16 cellular contexts compared by ENCODE assay signal in genomic region chr17:1996243-1997145, GRCh38. TPM values are rescaled to one million over a fixed set of nuclear protein-coding genes. Genes with fewer than 3 reads are reported as not detected.
DNase-seq lines count a peak whose midpoint lies in the region; ATAC-seq, FAIRE-seq and TF ChIP-seq lines count a peak whose summit lies in the region.
"Had no signal": no experiment of that assay in that cellular context is flagged by ENCODE, and none has a peak within 500 bp of the region (broad histone marks: within the 10 kb centered on the region; RNA-seq: fewer than 3 reads in every experiment).

No MANE protein-coding gene starts in this region.

- no peaks in the 10 kb centered on the region for H4K20me1 ChIP-seq in H9 (ENCODE audit: control insufficient read depth, insufficient read depth, insufficient read length)

- H3K9me3 ChIP-seq in pancreas (no peaks in the 10 kb centered on the region), H9 (ENCODE audit: control insufficient read depth, low read depth, low read length) (no peaks in the 10 kb centered on the region)
- H3K9me3 ChIP-seq: gastroesophageal sphincter, stomach had no signal

- H3K79me1 ChIP-seq in H9 (ENCODE audit: insufficient read depth, low read depth, low read length, poor library complexity, severe bottlenecking), result no peaks in the 10 kb centered on the region

- no peak overlapping the region for H3K14ac ChIP-seq in H9 (ENCODE audit: insufficient read depth, low read length)

- H4K5ac ChIP-seq in H9 (ENCODE audit: insufficient read length, low read depth, low read length), result no peak overlapping the region

- H4K91ac ChIP-seq in H9 (ENCODE audit: insufficient read length, low read depth, low read length), result no peak overlapping the region

- no peak overlapping the region for H2AFZ ChIP-seq in H9 (ENCODE audit: low read length)

- H2BK120ac ChIP-seq in H9 (ENCODE audit: low read depth, low read length, poor library complexity, severe bottlenecking), result no peak overlapping the region

- H3K4me1 Mint-ChIP-seq in endothelial cell (ENCODE audit: unreplicated experiment) (peaks cover 13% of the 10 kb centered on the region), H9 (peaks cover 25 to 40% of the 10 kb centered on the region in 2 experiments)
- H3K4me1 Mint-ChIP-seq in activated naive CD8-positive, alpha-beta T cell treated with anti-CD3 and anti-CD28 coated beads for 36 hours, result no peaks in the 10 kb centered on the region
- no peaks in the 10 kb centered on the region for H3K4me1 Mint-ChIP-seq in activated T-helper 2 cell treated with anti-CD3 and anti-CD28 coated beads, Interferon-gamma antibody, Interleukin-2, Interleukin-4, amounts not matched to agents 10 μg/mL and 5 μg/mL and 100 μg/mL, durations not matched to agents 14 hours and 24 hours and 36 hours (ENCODE audit: low read depth)
- H3K4me1 Mint-ChIP-seq: activated naive CD8-positive, alpha-beta T cell treated with anti-CD3 and anti-CD28 coated beads, Interleukin-2, amount 50 U/mL, for 24 hours had no signal

- ATAC-seq in pancreas, result no peak
- ATAC-seq: activated naive CD8-positive, alpha-beta T cell treated with anti-CD3 and anti-CD28 coated beads, Interleukin-2, amount 50 U/mL, for 24 hours; activated T-cell treated with anti-CD3 and anti-CD28 coated beads, Interleukin-2, amount 50 U/mL, for 4 hours; gastroesophageal sphincter had no signal

- no peak overlapping the region for H3K4ac ChIP-seq in H9 (ENCODE audit: low read depth, low read length)

- no peak for FAIRE-seq in pancreas (lab: Jason Lieb, UNC)
- FAIRE-seq in GM12892 (lab: Jason Lieb, UNC), result no peak
- FAIRE-seq: GM18507 had no signal

- H3K23me2 ChIP-seq in H9 (ENCODE audit: insufficient read length, low read depth, low read length, poor library complexity, severe bottlenecking), result no peaks in the 10 kb centered on the region

- peak overlapping the region in 3 of 4 donors; percentile 89 to 95 (median 89) for H3K27ac ChIP-seq in pancreas
- H3K27ac ChIP-seq in H9 (ENCODE audit: insufficient read length, low read depth, low read length), result no peak overlapping the region

- peaks cover 31 to 41% (median 32%) of the 10 kb centered on the region in 3 donors for H3K4me1 ChIP-seq in pancreas
- no peaks in the 10 kb centered on the region; the same call in 1 of the 2 replicates for H3K4me1 ChIP-seq in H9 (ENCODE audit: insufficient read depth, low read length)

- peak overlapping the region; percentile 40 for H3K27ac Mint-ChIP-seq in endothelial cell (ENCODE audit: unreplicated experiment)
- peak overlapping the region in 1 of 3 experiments; percentile 12; a peak in 2 of 7 replicates for H3K27ac Mint-ChIP-seq in H9
- H3K27ac Mint-ChIP-seq in activated naive CD8-positive, alpha-beta T cell treated with anti-CD3 and anti-CD28 coated beads for 36 hours, result no peak overlapping the region
- no peak overlapping the region for H3K27ac Mint-ChIP-seq in activated T-helper 2 cell treated with anti-CD3 and anti-CD28 coated beads, Interferon-gamma antibody, Interleukin-2, Interleukin-4, amounts not matched to agents 10 μg/mL and 5 μg/mL and 100 μg/mL, durations not matched to agents 14 hours and 24 hours and 36 hours
- H3K27ac Mint-ChIP-seq: activated naive CD8-positive, alpha-beta T cell treated with anti-CD3 and anti-CD28 coated beads, Interleukin-2, amount 50 U/mL, for 24 hours had no signal

- no peak overlapping the region for H3K23ac ChIP-seq in H9 (ENCODE audit: insufficient read length, low read depth, low read length)

- no peak overlapping the region for H2BK12ac ChIP-seq in H9 (ENCODE audit: insufficient read length, low read depth, low read length)

- H3K27me3 Mint-ChIP-seq in endothelial cell (ENCODE audit: unreplicated experiment) (peaks cover 21% of the 10 kb centered on the region), H9 (ENCODE audit: low read depth) (peaks cover 73% of the 10 kb centered on the region)
- H3K27me3 Mint-ChIP-seq in activated naive CD8-positive, alpha-beta T cell treated with anti-CD3 and anti-CD28 coated beads for 36 hours, result peaks cover 28% of the 10 kb centered on the region
- peaks cover 37% of the 10 kb centered on the region for H3K27me3 Mint-ChIP-seq in activated T-helper 2 cell treated with anti-CD3 and anti-CD28 coated beads, Interferon-gamma antibody, Interleukin-2, Interleukin-4, amounts not matched to agents 10 μg/mL and 5 μg/mL and 100 μg/mL, durations not matched to agents 14 hours and 24 hours and 36 hours (ENCODE audit: low read depth)

- H3K9ac ChIP-seq in H9 (ENCODE audit: extremely low read depth, insufficient read length, low read length), result no peak overlapping the region

- H2BK20ac ChIP-seq in H9 (ENCODE audit: low read depth, low read length, poor library complexity, severe bottlenecking), result no peak overlapping the region

- no peak overlapping the region for H2AK5ac ChIP-seq in H9 (ENCODE audit: insufficient read length, low read length)

- H3K36me3 ChIP-seq in pancreas, result no peaks in the 10 kb centered on the region
- H3K36me3 ChIP-seq: gastroesophageal sphincter, stomach had no signal

- no peak overlapping the region for H3K4me2 ChIP-seq in H9 (ENCODE audit: insufficient read depth, insufficient read length, low read length)

- H3K36me3 Mint-ChIP-seq in endothelial cell (ENCODE audit: low read depth, unreplicated experiment) (peaks cover 6% of the 10 kb centered on the region), H9 (ENCODE audit: insufficient read depth in 1 of 3, low read depth in 3 of 3) (no peaks in the 10 kb centered on the region)
- H3K36me3 Mint-ChIP-seq in activated naive CD8-positive, alpha-beta T cell treated with anti-CD3 and anti-CD28 coated beads for 36 hours, result no peaks in the 10 kb centered on the region
- no peaks in the 10 kb centered on the region for H3K36me3 Mint-ChIP-seq in activated T-helper 2 cell treated with anti-CD3 and anti-CD28 coated beads, Interferon-gamma antibody, Interleukin-2, Interleukin-4, amounts not matched to agents 10 μg/mL and 5 μg/mL and 100 μg/mL, durations not matched to agents 14 hours and 24 hours and 36 hours (ENCODE audit: low read depth)

- H3K4me3 Mint-ChIP-seq in endothelial cell (ENCODE audit: unreplicated experiment), result no peak overlapping the region
- peak overlapping the region in 1 of 2 experiments; percentile 65; a peak in 1 of 5 replicates for H3K4me3 Mint-ChIP-seq in H9
- H3K4me3 Mint-ChIP-seq in activated naive CD8-positive, alpha-beta T cell treated with anti-CD3 and anti-CD28 coated beads for 36 hours, result no peak overlapping the region
- no peak overlapping the region for H3K4me3 Mint-ChIP-seq in activated T-helper 2 cell treated with anti-CD3 and anti-CD28 coated beads, Interferon-gamma antibody, Interleukin-2, Interleukin-4, amounts not matched to agents 10 μg/mL and 5 μg/mL and 100 μg/mL, durations not matched to agents 14 hours and 24 hours and 36 hours (ENCODE audit: low read depth)
- H3K4me3 Mint-ChIP-seq: activated naive CD8-positive, alpha-beta T cell treated with anti-CD3 and anti-CD28 coated beads, Interleukin-2, amount 50 U/mL, for 24 hours; activated T-cell treated with anti-CD3 and anti-CD28 coated beads, Interleukin-2, amount 50 U/mL, for 4 hours had no signal

- H4K8ac ChIP-seq in H9 (replicated peaks; ENCODE audit: insufficient read length, low read depth, low read length), result no peak overlapping the region

- H3K9me3 Mint-ChIP-seq in endothelial cell (ENCODE audit: unreplicated experiment) (no peaks in the 10 kb centered on the region), H9 (no peaks in the 10 kb centered on the region; a peak in 1 of 5 replicates)
- no peaks in the 10 kb centered on the region for H3K9me3 Mint-ChIP-seq in activated naive CD8-positive, alpha-beta T cell treated with anti-CD3 and anti-CD28 coated beads for 36 hours
- no peaks in the 10 kb centered on the region for H3K9me3 Mint-ChIP-seq in activated T-helper 2 cell treated with anti-CD3 and anti-CD28 coated beads, Interferon-gamma antibody, Interleukin-2, Interleukin-4, amounts not matched to agents 10 μg/mL and 5 μg/mL and 100 μg/mL, durations not matched to agents 14 hours and 24 hours and 36 hours
- H3K9me3 Mint-ChIP-seq: activated naive CD8-positive, alpha-beta T cell treated with anti-CD3 and anti-CD28 coated beads, Interleukin-2, amount 50 U/mL, for 24 hours; activated T-cell treated with anti-CD3 and anti-CD28 coated beads, Interleukin-2, amount 50 U/mL, for 4 hours had no signal

- H2BK5ac ChIP-seq in H9 (ENCODE audit: insufficient read length, low read length), result no peak overlapping the region

- H3K18ac ChIP-seq in H9 (ENCODE audit: insufficient read length, low read depth, low read length), result no peak overlapping the region

- no peak for TF ChIP-seq POLR2A in GM12892 (IDR thresholded peaks at IDR 0.05; ENCODE audit: low read depth, low read length)

- WGBS in pancreas, 2 donors, result 69 to 70% methylated on average over 11 of the region's 11 CpGs
- WGBS in H9 (ENCODE audit: extremely low coverage, insufficient read length, low lambda C conversion rate), result no CpG with 5 or more reads among the region's 11 CpGs

- peak; percentile 27 for DNase-seq in COLO668 (lab: John Stamatoyannopoulos, UW; ENCODE audit: unreplicated experiment)
- DNase-seq in SHP77 treated with DMSO at 0.1 percent for 48 hours (lab: John Stamatoyannopoulos, UW), result peak; percentile 34
- no peak for DNase-seq in endothelial cell (ENCODE audit: low spot score)
- DNase-seq in pancreas, result no peak
- DNase-seq in H9, result no peak
- no peak for DNase-seq in activated naive CD8-positive, alpha-beta T cell treated with anti-CD3 and anti-CD28 coated beads for 36 hours
- no peak for DNase-seq in activated T-helper 2 cell treated with anti-CD3 and anti-CD28 coated beads, Interferon-gamma antibody, Interleukin-2, Interleukin-4, amounts not matched to agents 10 μg/mL and 5 μg/mL and 100 μg/mL, durations not matched to agents 14 hours and 24 hours and 36 hours (ENCODE audit: low spot score)
- DNase-seq in GM12892 (ENCODE audit: insufficient read length), result no peak
- DNase-seq: activated CD4-positive, alpha-beta T cell treated with anti-CD3 and anti-CD28 coated beads, Interleukin-2, amount 50 U/mL, for 4 hours; activated naive CD8-positive, alpha-beta T cell treated with anti-CD3 and anti-CD28 coated beads, Interleukin-2, amount 50 U/mL, for 24 hours; activated T-cell treated with anti-CD3 and anti-CD28 coated beads, Interleukin-2, amount 50 U/mL, for 4 hours; midbrain; SIG-M5 had no signal

- H3K56ac ChIP-seq in H9 (ENCODE audit: insufficient read length, low read depth, low read length), result no peak overlapping the region

- H3K27me3 ChIP-seq in pancreas, result no peaks in the 10 kb centered on the region
- H3K27me3 ChIP-seq in H9 (ENCODE audit: insufficient read depth, low read length), result peaks cover 7% of the 10 kb centered on the region; the same call in 1 of the 2 replicates

- H2BK15ac ChIP-seq in H9 (ENCODE audit: low read depth, low read length), result no peak overlapping the region

- H3K4me3 ChIP-seq in pancreas, result no peak overlapping the region
- H3K4me3 ChIP-seq: gastroesophageal sphincter, stomach had no signal

- no peaks in the 10 kb centered on the region for H3K79me2 ChIP-seq in H9 (ENCODE audit: insufficient read depth, low read length)

- no peak overlapping the region for H3T11ph ChIP-seq in H9 (ENCODE audit: low read length)

- TF ChIP-seq CTCF in endothelial cell (IDR thresholded peaks at IDR 0.05; ENCODE audit: unreplicated experiment) (no peak), pancreas (IDR thresholded peaks at IDR 0.05) (no peak), H9 (conservative IDR thresholded peaks at IDR 0.05) (no peak)

- intact Hi-C loops in pancreas (cut with DNase I), result no loop called here
- intact Hi-C loops in activated T-helper 2 cell treated with anti-CD3 and anti-CD28 coated beads, Interferon-gamma antibody, Interleukin-2, Interleukin-4, amounts not matched to agents 10 μg/mL and 5 μg/mL and 100 μg/mL, durations not matched to agents 14 hours and 24 hours and 36 hours (cut with micrococcal nuclease), result loop anchor here (10.0 kb wide), 1 partner anchor 92 kb away; no protein-coding TSS in a partner anchor

RNA-seq across cellular contexts. Expression of gene RTN4RL1, which starts 28.6 kb away (rescaled TPM):
- total RNA-seq in endothelial cell (ENCODE audit: unreplicated experiment) (not detected), pancreas (1 to 10 TPM in 4 of 6 donors, under 1 TPM in 2; 0.93 to 3.6 (median 1.7) TPM), H9 (2021) (0.18 and 0.22 TPM in 2 replicates)
- polyA plus RNA-seq in pancreas, result 1 to 10 TPM; 3.0 to 3.1 TPM
- total RNA-seq in activated naive CD8-positive, alpha-beta T cell treated with anti-CD3 and anti-CD28 coated beads for 36 hours, result under 1 TPM; 0.64 to 0.80 TPM
- 0.25 and 0.51 TPM in 2 replicates for total RNA-seq in activated T-helper 2 cell treated with anti-CD3 and anti-CD28 coated beads, Interferon-gamma antibody, Interleukin-2, Interleukin-4, amounts not matched to agents 10 μg/mL and 5 μg/mL and 100 μg/mL, durations not matched to agents 14 hours and 24 hours and 36 hours
- polyA plus RNA-seq in GM12892 (2012; ENCODE audit: missing spikeins), result not detected

RNA-seq across cellular contexts. Expression of gene DPH1, which starts 33.5 kb away (rescaled TPM):
- total RNA-seq in endothelial cell (ENCODE audit: unreplicated experiment), result 27.1 TPM
- 10 to 100 TPM; 21.8 to 37.7 (median 27.6) TPM for total RNA-seq in pancreas
- 10 to 100 TPM; 53.3 to 74.4 TPM for polyA plus RNA-seq in pancreas
- 27.5 and 31.3 TPM in 2 replicates for total RNA-seq in H9 (2021)
- total RNA-seq in activated naive CD8-positive, alpha-beta T cell treated with anti-CD3 and anti-CD28 coated beads for 36 hours, result 10 to 100 TPM; 34.7 to 35.3 TPM
- 43.4 and 47.5 TPM in 2 replicates for total RNA-seq in activated T-helper 2 cell treated with anti-CD3 and anti-CD28 coated beads, Interferon-gamma antibody, Interleukin-2, Interleukin-4, amounts not matched to agents 10 μg/mL and 5 μg/mL and 100 μg/mL, durations not matched to agents 14 hours and 24 hours and 36 hours
- 16.9 TPM for polyA plus RNA-seq in GM12892 (2012; ENCODE audit: missing spikeins)

RNA-seq across cellular contexts. Expression of gene OVCA2, which starts 45.3 kb away (rescaled TPM):
- total RNA-seq in endothelial cell (ENCODE audit: unreplicated experiment) (32.7 TPM), pancreas (10 to 100 TPM; 10.4 to 20.5 (median 17.9) TPM), H9 (2021) (24.2 and 24.6 TPM in 2 replicates)
- 10 to 100 TPM; 46.3 to 79.3 TPM for polyA plus RNA-seq in pancreas
- total RNA-seq in activated naive CD8-positive, alpha-beta T cell treated with anti-CD3 and anti-CD28 coated beads for 36 hours, result 10 to 100 TPM; 38.4 to 39.0 TPM
- total RNA-seq in activated T-helper 2 cell treated with anti-CD3 and anti-CD28 coated beads, Interferon-gamma antibody, Interleukin-2, Interleukin-4, amounts not matched to agents 10 μg/mL and 5 μg/mL and 100 μg/mL, durations not matched to agents 14 hours and 24 hours and 36 hours, result 29.9 and 35.8 TPM in 2 replicates
- 19.0 TPM for polyA plus RNA-seq in GM12892 (2012; ENCODE audit: missing spikeins)

RNA-seq across cellular contexts. Expression of gene HIC1, which starts 58.4 kb away (rescaled TPM):
- 0.72 TPM for total RNA-seq in endothelial cell (ENCODE audit: unreplicated experiment)
- 10 to 100 TPM in 2 of 6 donors, 1 to 10 TPM in 4; 1.0 to 15.8 (median 3.8) TPM for total RNA-seq in pancreas
- polyA plus RNA-seq in pancreas, result 1 to 10 TPM; 1.8 to 3.7 TPM
- total RNA-seq in H9 (2021), result 1.8 and 2.7 TPM in 2 replicates
- 10 to 100 TPM; 36.7 to 37.8 TPM for total RNA-seq in activated naive CD8-positive, alpha-beta T cell treated with anti-CD3 and anti-CD28 coated beads for 36 hours
- 42.6 and 43.5 TPM in 2 replicates for total RNA-seq in activated T-helper 2 cell treated with anti-CD3 and anti-CD28 coated beads, Interferon-gamma antibody, Interleukin-2, Interleukin-4, amounts not matched to agents 10 μg/mL and 5 μg/mL and 100 μg/mL, durations not matched to agents 14 hours and 24 hours and 36 hours
- 8.3 TPM for polyA plus RNA-seq in GM12892 (2012; ENCODE audit: missing spikeins)

Comparison
In these comparisons a context has a peak if more than half of its experiments do, and no peak if none do; other contexts are left out.
1. DNase-seq: peak in COLO668 (single experiment) and SHP77 treated with DMSO at 0.1 percent for 48 hours (single experiment); none in endothelial cell (single experiment), pancreas (0 of 6), H9 (single experiment), activated naive CD8-positive, alpha-beta T cell treated with anti-CD3 and anti-CD28 coated beads for 36 hours (single experiment), activated T-helper 2 cell treated with anti-CD3 and anti-CD28 coated beads, Interferon-gamma antibody, Interleukin-2, Interleukin-4, amounts not matched to agents 10 μg/mL and 5 μg/mL and 100 μg/mL, durations not matched to agents 14 hours and 24 hours and 36 hours (single experiment) and GM12892 (single experiment).